In the genomic region with DNA sequence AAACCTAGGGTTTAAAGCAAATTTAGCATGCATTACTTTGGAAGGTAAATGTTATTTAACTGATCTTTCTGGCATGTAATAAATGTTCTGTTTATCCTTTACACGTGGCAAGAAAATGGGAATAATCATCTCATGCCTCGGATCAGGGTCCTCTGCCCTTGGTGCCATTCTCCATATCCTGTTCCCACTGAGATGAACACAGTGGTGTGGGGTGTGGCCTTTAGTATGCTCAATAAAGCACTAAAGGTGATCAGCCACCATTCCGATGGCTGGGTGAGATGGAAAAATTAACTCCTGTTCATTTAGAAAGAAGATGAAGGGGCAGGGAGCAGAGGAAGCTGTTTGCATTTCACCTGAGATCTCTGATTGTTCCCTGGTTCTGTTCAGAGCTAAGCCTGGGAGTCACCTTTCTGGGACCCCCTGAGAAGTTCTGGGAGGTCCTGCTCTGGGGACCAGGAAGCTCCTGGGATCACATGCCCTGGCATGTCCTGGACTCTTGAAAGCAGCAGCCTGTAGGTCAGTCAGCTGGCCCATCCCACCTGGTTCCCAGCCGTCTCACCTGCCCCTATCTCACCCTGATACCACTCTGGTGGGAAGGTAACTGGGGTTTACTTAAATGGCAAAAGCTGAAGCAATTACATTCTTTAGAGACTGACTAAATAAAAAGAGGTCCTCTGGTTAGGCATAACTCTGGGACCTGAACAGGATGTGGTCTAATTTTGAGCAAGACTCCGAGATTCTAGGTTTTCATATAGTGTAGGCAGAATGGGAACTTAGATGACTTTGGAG, we compare ENCODE assay signal across 23 cellular contexts.
A peak's percentile ranks its signal among the peaks of the same experiment; 100 is the strongest.
DNase-seq lines count a peak whose midpoint lies in the region; ATAC-seq, FAIRE-seq and TF ChIP-seq lines count a peak whose summit lies in the region.
"Had no signal": no experiment of that assay in that cellular context is flagged by ENCODE, and none has a peak within 500 bp of the region (broad histone marks: within the 10 kb centered on the region; RNA-seq: fewer than 3 reads in every experiment).

No MANE protein-coding gene starts in this region.

- no peak overlapping the region for H2BK120ac ChIP-seq in H1 (replicated peaks; ENCODE audit: low read depth, low read length)

- H3K79me2 ChIP-seq in H1 (ENCODE audit: control insufficient read depth in 1 of 2, insufficient read depth in 2 of 2, low read length in 2 of 2), result no peaks in the 10 kb centered on the region
- H3K79me2 ChIP-seq: parathyroid adenoma had no signal

- H3K9ac ChIP-seq in H1 (replicated peaks in 1 of 4; ENCODE audit: extremely low read depth in 1 of 4, low read depth in 3 of 4, low read length in 3 of 4), result no peak overlapping the region
- H3K9ac ChIP-seq: parathyroid adenoma had no signal

- 75% methylated on average over 5 of the region's 5 CpGs; no CpG with 5 or more reads in 1 of the 2 experiments for WGBS in H1 (ENCODE audit: extremely low coverage in 1 of 2, insufficient coverage in 1 of 2, insufficient read length in 1 of 2, insufficient replicate concordance in 2 of 2, low coverage in 1 of 2, low lambda C conversion rate in 2 of 2, missing lambda C conversion rate in 1 of 2), 2 experiments

- H3K23me2 ChIP-seq in H1 (ENCODE audit: low read depth, low read length), result no peaks in the 10 kb centered on the region

- TF ChIP-seq EP300 in H1 (IDR thresholded peaks at IDR 0.05; ENCODE audit: borderline replicate concordance in 1 of 2, low read depth in 2 of 2, low read length in 2 of 2), result no peak

- no peak overlapping the region for H4K91ac ChIP-seq in H1 (replicated peaks; ENCODE audit: insufficient read length, low read length)

- no peaks in the 10 kb centered on the region for H3K36me3 ChIP-seq in H1 (ENCODE audit: control insufficient read depth in 2 of 4, insufficient read depth in 4 of 4, low read length in 3 of 4)
- H3K36me3 ChIP-seq in lower lobe of right lung, result peaks cover 54% of the 10 kb centered on the region
- H3K36me3 ChIP-seq: thoracic aorta, WERI-Rb-1 had no signal

- H2AFZ ChIP-seq in H1 (ENCODE audit: low read length), result no peak overlapping the region
- H2AFZ ChIP-seq: parathyroid adenoma had no signal

- no peaks in the 10 kb centered on the region; a peak in 1 of 7 replicates for H3K4me1 ChIP-seq in H1 (replicated peaks in 1 of 4; ENCODE audit: control insufficient read depth in 3 of 4, insufficient read depth in 4 of 4, low read length in 3 of 4)
- peaks cover 16% of the 10 kb centered on the region for H3K4me1 ChIP-seq in lower lobe of right lung

- H3K4me3 ChIP-seq in H1 (ENCODE audit: extremely low read depth in 1 of 4, insufficient read depth in 2 of 4, low read depth in 3 of 4, low read length in 4 of 4) (no peak overlapping the region), lower lobe of right lung (no peak overlapping the region)
- H3K4me3 ChIP-seq: lung, thoracic aorta had no signal

- H3K23ac ChIP-seq in H1 (ENCODE audit: insufficient read length), result no peak overlapping the region

- H4K5ac ChIP-seq in H1 (ENCODE audit: insufficient read length, low read depth, low read length), result no peak overlapping the region

- TF ChIP-seq CTCF in H1 (IDR thresholded peaks at IDR 0.05; ENCODE audit: control extremely low read depth in 1 of 3, insufficient read depth in 1 of 3, low read depth in 1 of 3, low read length in 3 of 3), result no peak
- no peak for TF ChIP-seq CTCF in nephron (IDR thresholded peaks at IDR 0.05; ENCODE audit: unreplicated experiment in 3 of 3)
- no peak for TF ChIP-seq CTCF in lower lobe of right lung (IDR thresholded peaks at IDR 0.05)

- H2AK5ac ChIP-seq in H1 (ENCODE audit: low read depth, low read length), result no peak overlapping the region

- no peaks in the 10 kb centered on the region for H3K79me1 ChIP-seq in H1 (ENCODE audit: low read depth, low read length)

- DNase-seq in GM03348 (ENCODE audit: low spot score), result peak; percentile 32
- DNase-seq in NCI-H226, result peak; percentile 81
- DNase-seq in H1 (ENCODE audit: low read depth in 1 of 2, low spot score in 2 of 2), result peak in 1 of 2 experiments; percentile 20
- no peak for DNase-seq in GDM1 (lab: John Stamatoyannopoulos, UW)
- no peak for DNase-seq in lower lobe of right lung
- DNase-seq: anterior cingulate cortex; naive thymus-derived CD4-positive, alpha-beta T cell; NCI-H187 treated with DMSO at 0.1 percent for 48 hours; NCI-H446 treated with DMSO at 0.1 percent for 48 hours; Right ventricle myocardium superior; stimulated activated CD4-positive, alpha-beta T cell treated with anti-CD3 and anti-CD28 coated beads, Interleukin-4, amount 100 ng/mL, for 4 hours; stimulated activated CD8-positive, alpha-beta memory T cell treated with anti-CD3 and anti-CD28 coated beads, Interleukin-4, amount 100 ng/mL, for 48 hours; WERI-Rb-1 had no signal

- H3K56ac ChIP-seq in H1 (replicated peaks; ENCODE audit: insufficient read length, low read depth, low read length), result no peak overlapping the region

- H4K20me1 ChIP-seq in H1 (replicated peaks in 1 of 2; ENCODE audit: control insufficient read depth in 1 of 2, insufficient read depth in 2 of 2, low read length in 2 of 2), result no peaks in the 10 kb centered on the region

- no peak overlapping the region; the same call in 1 of the 2 replicates for H4K8ac ChIP-seq in H1 (ENCODE audit: extremely low read depth, insufficient read depth, low read length)

- POLR2A ChIA-PET in H1 (lab: Charles Lee; ENCODE audit: partially characterized antibody), result no interaction called here

- no peak overlapping the region for H3K14ac ChIP-seq in H1 (ENCODE audit: insufficient read length)

- no peak overlapping the region for H2BK12ac ChIP-seq in H1 (ENCODE audit: low read depth, low read length)

- H3K18ac ChIP-seq in H1 (ENCODE audit: extremely low read depth, low read length), result no peak overlapping the region; the same call in 1 of the 2 replicates

- peak overlapping the region in 2 of 3 experiments; percentile 34 to 38 for H3K27ac Mint-ChIP-seq in nephron
- H3K27ac Mint-ChIP-seq: activated T-helper 2 cell treated with anti-CD3 and anti-CD28 coated beads, Interferon-gamma antibody, Interleukin-2, Interleukin-4, amounts not matched to agents 10 μg/mL and 5 μg/mL and 100 μg/mL, durations not matched to agents 14 hours and 24 hours and 36 hours; B cell; naive thymus-derived CD4-positive, alpha-beta T cell had no signal

- CTCF ChIA-PET in H1 (lab: Charles Lee; ENCODE audit: partially characterized antibody), result interaction anchor here (0.6 to 1.7 kb wide), 6 partner anchors 11 to 1776 kb away, joined by 3 to 8 read pairs (median 3); no protein-coding TSS in a partner anchor

- no peaks in the 10 kb centered on the region for H3K9me3 Mint-ChIP-seq in nephron
- H3K9me3 Mint-ChIP-seq: activated T-helper 2 cell treated with anti-CD3 and anti-CD28 coated beads, Interferon-gamma antibody, Interleukin-2, Interleukin-4, amounts not matched to agents 10 μg/mL and 5 μg/mL and 100 μg/mL, durations not matched to agents 14 hours and 24 hours and 36 hours; naive thymus-derived CD4-positive, alpha-beta T cell had no signal

- no peak overlapping the region for H3K4me3 Mint-ChIP-seq in nephron
- H3K4me3 Mint-ChIP-seq: B cell; naive thymus-derived CD4-positive, alpha-beta T cell had no signal

- no peak overlapping the region for H3K27ac ChIP-seq in H1 (ENCODE audit: low read depth, low read length)
- H3K27ac ChIP-seq in lower lobe of right lung, result no peak overlapping the region
- H3K27ac ChIP-seq: parathyroid adenoma, thoracic aorta, WERI-Rb-1 had no signal

- FAIRE-seq in H1 (lab: Jason Lieb, UNC), result no peak
- FAIRE-seq: D721Med, endothelial cell of umbilical vein had no signal

- peak overlapping the region; percentile 19; the same call in 1 of the 2 replicates for H2BK5ac ChIP-seq in H1 (ENCODE audit: low read depth, low read length)

- intact Hi-C loops in lower lobe of right lung (cut with DNase I), result no loop called here

- no peak overlapping the region; the same call in 1 of the 2 replicates for H2BK20ac ChIP-seq in H1 (ENCODE audit: low read length)

- H3K9me3 ChIP-seq in H1 (ENCODE audit: insufficient read depth in 2 of 2, low read depth in 1 of 2, low read length in 1 of 2) (no peaks in the 10 kb centered on the region), lower lobe of right lung (no peaks in the 10 kb centered on the region)
- H3K9me3 ChIP-seq: thoracic aorta had no signal

- H2BK15ac ChIP-seq in H1 (ENCODE audit: low read length), result no peak overlapping the region

- ATAC-seq in lower lobe of right lung, result no peak
- ATAC-seq in HG03025 (IDR thresholded peaks at IDR 0.05; ENCODE audit: low FRiP score, unreplicated experiment), result no peak
- ATAC-seq in HG03565 (IDR thresholded peaks at IDR 0.05; ENCODE audit: unreplicated experiment), result no peak
- ATAC-seq: naive thymus-derived CD4-positive, alpha-beta T cell had no signal

- TF ChIP-seq RAD21 in H1 (IDR thresholded peaks at IDR 0.05 in 1 of 2, conservative IDR thresholded peaks at IDR 0.05 in 1 of 2; ENCODE audit: low read depth in 2 of 2, low read length in 2 of 2), result no peak

- no peak for TF ChIP-seq POLR2A in H1 (IDR thresholded peaks at IDR 0.05; ENCODE audit: control extremely low read depth in 1 of 2, low read depth in 2 of 2, low read length in 2 of 2)

- H3K36me3 Mint-ChIP-seq in nephron (ENCODE audit: low read depth), result peaks cover 7% of the 10 kb centered on the region

- peaks cover 28% of the 10 kb centered on the region for H3K4me1 Mint-ChIP-seq in nephron
- H3K4me1 Mint-ChIP-seq: B cell had no signal

- H3K27me3 Mint-ChIP-seq in nephron (ENCODE audit: low read depth), result no peaks in the 10 kb centered on the region
- H3K27me3 Mint-ChIP-seq: B cell; naive thymus-derived CD4-positive, alpha-beta T cell had no signal

- no peak overlapping the region for H3K4ac ChIP-seq in H1 (replicated peaks; ENCODE audit: insufficient read length, low read depth, low read length)

- H3K27me3 ChIP-seq in H1 (replicated peaks in 1 of 4; ENCODE audit: control insufficient read depth in 3 of 4, extremely low read depth in 1 of 4, insufficient read depth in 3 of 4, low read length in 3 of 4) (no peaks in the 10 kb centered on the region), lower lobe of right lung (ENCODE audit: low read depth) (no peaks in the 10 kb centered on the region)

- no peak overlapping the region for H3K4me2 ChIP-seq in H1 (ENCODE audit: insufficient read depth in 1 of 2, low read depth in 2 of 2, low read length in 2 of 2)

TF ChIP-seq in H1, 55 proteins besides CTCF, POLR2A, EP300 and RAD21:
- TF ChIP-seq TAF7 (optimal IDR thresholded peaks at IDR 0.05; ENCODE audit: borderline replicate concordance, low read depth, low read length) (no peak), CTBP2 (IDR thresholded peaks at IDR 0.05; ENCODE audit: borderline replicate concordance, insufficient read depth, insufficient read length, low read length) (no peak)

Comparison
In these comparisons a context has a peak if more than half of its experiments do, and no peak if none do; other contexts are left out.
1. DNase-seq: peak in GM03348 (single experiment) and NCI-H226 (single experiment); none in GDM1 (single experiment) and lower lobe of right lung (single experiment).